8 cellular contexts compared by ENCODE assay signal in the genomic region with DNA sequence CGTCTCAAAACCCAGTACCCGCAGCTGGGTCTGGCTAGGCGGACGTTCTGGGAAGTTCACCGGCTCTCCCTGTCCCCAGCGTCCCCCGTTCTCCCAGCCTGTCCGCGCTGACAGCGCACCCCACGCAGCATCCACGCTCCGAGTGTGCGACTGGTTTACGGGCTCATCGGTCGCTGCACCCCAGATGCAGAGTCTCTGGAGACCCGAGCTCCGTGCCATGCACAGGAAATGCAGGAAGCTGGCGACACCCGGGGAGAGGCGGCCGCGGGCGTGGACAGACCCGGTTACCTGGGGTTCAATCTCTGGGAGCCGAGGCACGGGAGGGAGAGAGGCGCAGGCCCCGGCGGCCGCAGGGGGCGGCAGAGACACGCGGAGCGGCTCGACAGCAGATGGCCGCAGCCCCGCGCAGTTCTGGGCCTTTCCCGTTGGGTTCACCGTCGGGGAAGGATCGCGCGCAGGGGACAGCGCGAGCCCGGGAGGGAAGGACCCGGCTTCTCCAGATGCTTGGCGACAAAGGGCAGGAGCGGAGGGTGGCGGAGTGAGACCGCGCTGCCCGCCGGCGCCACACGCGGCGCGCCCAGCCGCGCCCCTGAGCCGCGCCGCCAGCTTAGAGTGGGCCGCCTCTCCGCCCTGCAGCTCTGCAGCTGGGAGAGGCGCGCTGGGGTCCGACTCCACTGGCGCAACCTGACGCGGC. TPM values are rescaled to one million over a fixed set of nuclear protein-coding genes. Genes with fewer than 3 reads are reported as not detected.
DNase-seq lines count a peak whose midpoint lies in the region; ATAC-seq, FAIRE-seq and TF ChIP-seq lines count a peak whose summit lies in the region.

No MANE protein-coding gene starts in this region.

- H3K9me3 ChIP-seq in A549: no peaks in the 10 kb centered on the region
- H3K9me3 ChIP-seq in right lobe of liver: no peaks in the 10 kb centered on the region

- peak; percentile 94 for ATAC-seq in A549
- ATAC-seq in GM18519 (IDR thresholded peaks at IDR 0.05; ENCODE audit: low FRiP score, unreplicated experiment): peak; percentile 61
- peak; percentile 73 for ATAC-seq in HG03045 (IDR thresholded peaks at IDR 0.05; ENCODE audit: unreplicated experiment)
- peak; percentile 67 to 80 (median 78) for ATAC-seq in right lobe of liver

- FAIRE-seq in A549 (lab: Jason Lieb, UNC): no peak

- peak; percentile 75 to 95 for DNase-seq in A549 (ENCODE audit: low read depth in 1 of 2, low spot score in 1 of 2)
- DNase-seq in NCI-H226: peak; percentile 55
- DNase-seq in activated CD4-positive, alpha-beta T cell treated with anti-CD3 and anti-CD28 coated beads for 48 hours: peak; percentile 80
- peak; percentile 40 for DNase-seq in dedifferentiated amniotic fluid mesenchymal stem cell (ENCODE audit: extremely low spot score)
- peak; percentile 85 to 86 (median 85) for DNase-seq in right lobe of liver
- DNase-seq in stimulated activated CD4-positive, alpha-beta T cell treated with anti-CD3 and anti-CD28 coated beads, Interleukin-4, amount 100 ng/mL, for 48 hours (ENCODE audit: low read depth in 2 of 2): peak; percentile 64 to 65

- 14% methylated on average over 44 of the region's 75 CpGs for WGBS in A549 (ENCODE audit: missing lambda C conversion rate)
- WGBS in right lobe of liver (ENCODE audit: insufficient coverage, low coverage, low lambda C conversion rate, missing lambda C conversion rate): 0% methylated on average over 10 of the region's 75 CpGs

- peaks cover 3% of the 10 kb centered on the region; the same call in 1 of the 3 replicates for H3K4me1 ChIP-seq in A549
- peaks cover 0 to 41% (median 10%) of the 10 kb centered on the region in 4 donors for H3K4me1 ChIP-seq in right lobe of liver

- TF ChIP-seq POLR2A in A549 (IDR thresholded peaks at IDR 0.05; ENCODE audit: low read length) (peak; percentile 37; the same call in 1 of the 2 replicates), right lobe of liver (IDR thresholded peaks at IDR 0.05) (no peak)

- H3K4me2 ChIP-seq in A549: peak overlapping the region; percentile 92

- TF ChIP-seq RAD21 in A549 (conservative IDR thresholded peaks at IDR 0.05 in 1 of 2, IDR thresholded peaks at IDR 0.05 in 1 of 2): peak; percentile 65 to 82; a peak in 4 of 5 replicates

- TF ChIP-seq EP300 in A549 (IDR thresholded peaks at IDR 0.05): no peak

- H3K4me3 ChIP-seq in A549 (peak overlapping the region; percentile 59), right lobe of liver (peak overlapping the region; percentile 66 to 92 (median 74))

- H3K36me3 ChIP-seq in right lobe of liver: peaks cover 0 to 15% (median 5%) of the 10 kb centered on the region in 4 donors

- H3K27ac ChIP-seq in A549 (peak overlapping the region; percentile 75 to 96), right lobe of liver (peak overlapping the region; percentile 94 to 96 (median 95))

- POLR2A ChIA-PET in A549 (lab: Yijun Ruan, JAX): interaction anchor here (0.9 to 1.2 kb wide), 2 partner anchors 10 to 36 kb away, joined by 4 to 5 read pairs; partner anchors contain the start of genes GDF9 and UQCRQ

- CTCF ChIA-PET in A549 (lab: Yijun Ruan, JAX): interaction anchor here (0.6 to 8.9 kb wide), 33 partner anchors 9 to 328 kb away, joined by 3 to 82 read pairs (median 5); partner anchors contain the start of genes CCNI2, GDF9, LEAP2 and SOWAHA

- H3K27me3 ChIP-seq in right lobe of liver: no peaks in the 10 kb centered on the region

- intact Hi-C loops in right lobe of liver (cut with DNase I): loop anchor here (5.0 to 10.0 kb wide), 2 partner anchors 37 to 55 kb away; partner anchors contain the start of genes GDF9 (in 1 of the 2) and UQCRQ (in 1 of the 2)

- TF ChIP-seq CTCF in A549 (IDR thresholded peaks at IDR 0.05): peak; percentile 69
- peak; percentile 79 to 89 (median 87) for TF ChIP-seq CTCF in right lobe of liver (IDR thresholded peaks at IDR 0.05)

TF ChIP-seq in A549, 52 proteins besides CTCF, POLR2A, EP300 and RAD21 (continues in another document):
- no peak for TF ChIP-seq FOSL2 (IDR thresholded peaks at IDR 0.05)
- no peak for TF ChIP-seq FOSL2 (CRISPR knock-in tag; IDR thresholded peaks at IDR 0.05)
- no peak for TF ChIP-seq ZFP36 (IDR thresholded peaks at IDR 0.05; ENCODE audit: borderline replicate concordance, partially characterized antibody)
- TF ChIP-seq MYC (IDR thresholded peaks at IDR 0.05; ENCODE audit: borderline replicate concordance, low read length): peak; percentile 83; the same call in 1 of the 2 replicates
- no peak; the same call in 1 of the 2 replicates for TF ChIP-seq E2F6 (IDR thresholded peaks at IDR 0.05; ENCODE audit: borderline replicate concordance, low read depth)
- TF ChIP-seq, protein P1, sequence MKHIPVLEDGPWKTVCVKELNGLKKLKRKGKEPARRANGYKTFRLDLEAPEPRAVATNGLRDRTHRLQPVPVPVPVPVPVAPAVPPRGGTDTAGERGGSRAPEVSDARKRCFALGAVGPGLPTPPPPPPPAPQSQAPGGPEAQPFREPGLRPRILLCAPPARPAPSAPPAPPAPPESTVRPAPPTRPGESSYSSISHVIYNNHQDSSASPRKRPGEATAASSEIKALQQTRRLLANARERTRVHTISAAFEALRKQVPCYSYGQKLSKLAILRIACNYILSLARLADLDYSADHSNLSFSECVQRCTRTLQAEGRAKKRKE (CRISPR knock-in tag; IDR thresholded peaks at IDR 0.05; ENCODE audit: low read depth): no peak
- TF ChIP-seq JUN (IDR thresholded peaks at IDR 0.05): peak in 1 of 2 experiments; percentile 31; a peak in 2 of 5 replicates
- no peak for TF ChIP-seq NPAS2 (CRISPR knock-in tag; IDR thresholded peaks at IDR 0.05; ENCODE audit: borderline replicate concordance)
- TF ChIP-seq ZNF302 (CRISPR knock-in tag; IDR thresholded peaks at IDR 0.05): no peak
- TF ChIP-seq MAFK (IDR thresholded peaks at IDR 0.05; ENCODE audit: partially characterized antibody): no peak
- peak; percentile 56 for TF ChIP-seq SMC3 (IDR thresholded peaks at IDR 0.05)
- no peak for TF ChIP-seq RCOR1 (IDR thresholded peaks at IDR 0.05; ENCODE audit: low read depth, low read length)
- TF ChIP-seq USF2 (IDR thresholded peaks at IDR 0.05): no peak
- no peak for TF ChIP-seq RFX5 (IDR thresholded peaks at IDR 0.05)
- no peak for TF ChIP-seq FOSB (CRISPR knock-in tag; IDR thresholded peaks at IDR 0.05)
- no peak for TF ChIP-seq HOXB13 (CRISPR knock-in tag; IDR thresholded peaks at IDR 0.05; ENCODE audit: low read depth)

RNA-seq across cellular contexts. Expression of gene SHROOM1, which starts 0.6 kb away (rescaled TPM):
- polyA plus RNA-seq in A549 (2011; rRNA removed) (3.5 and 4.5 TPM in 2 replicates), A549 (2017; fragmentation: RNase III; extraction: RNeasy Plus Mini Kit Qiagen cat#74134 plus additional on column Dnase treatment) (5.4 to 7.2 TPM (median 6.0 TPM) in 3 replicates)
- polyA plus RNA-seq in A549 (2012; cell fraction: cytosol; rRNA removed): 7.9 and 10.9 TPM in 2 replicates
- 23.3 and 37.8 TPM in 2 replicates for polyA plus RNA-seq in A549 (2012; cell fraction: nucleus; rRNA removed)
- 4.6 and 5.0 TPM in 2 replicates for polyA minus RNA-seq in A549 (2011; rRNA and poly(A)+ RNA removed)
- total RNA-seq in right lobe of liver: 10 to 100 TPM; 29.5 to 96.1 (median 77.4) TPM

RNA-seq across cellular contexts. Expression of gene SOWAHA, which starts 16.8 kb away (rescaled TPM):
- polyA plus RNA-seq in A549 (2011; rRNA removed): 0.07 and 0.10 TPM in 2 replicates
- polyA plus RNA-seq in A549 (2012; cell fraction: cytosol; rRNA removed): 0.09 and 0.19 TPM in 2 replicates
- polyA plus RNA-seq in A549 (2012; cell fraction: nucleus; rRNA removed): 0.05 and 0.18 TPM in 2 replicates
- polyA plus RNA-seq in A549 (2017; fragmentation: RNase III; extraction: RNeasy Plus Mini Kit Qiagen cat#74134 plus additional on column Dnase treatment): 0.03 to 0.08 TPM (median 0.06 TPM) in 3 replicates
- polyA minus RNA-seq in A549 (2011; rRNA and poly(A)+ RNA removed): 0.10 TPM in 1 of 2 replicates, not detected in the other
- total RNA-seq in right lobe of liver: 1 to 10 TPM in 5 of 6 experiments, under 1 TPM in 1; 0.95 to 4.7 (median 1.4) TPM

RNA-seq across cellular contexts. Expression of gene GDF9, which starts 36.4 kb away (rescaled TPM):
- polyA plus RNA-seq in A549 (2011; rRNA removed) (0.83 and 0.85 TPM in 2 replicates), A549 (2017; fragmentation: RNase III; extraction: RNeasy Plus Mini Kit Qiagen cat#74134 plus additional on column Dnase treatment) (0.25 to 0.49 TPM (median 0.37 TPM) in 3 replicates)
- 0.24 and 0.31 TPM in 2 replicates for polyA plus RNA-seq in A549 (2012; cell fraction: cytosol; rRNA removed)
- 0.28 and 0.54 TPM in 2 replicates for polyA plus RNA-seq in A549 (2012; cell fraction: nucleus; rRNA removed)
- polyA minus RNA-seq in A549 (2011; rRNA and poly(A)+ RNA removed): 0.25 and 0.34 TPM in 2 replicates
- total RNA-seq in right lobe of liver: under 1 TPM; 0.20 to 0.71 (median 0.48) TPM

RNA-seq across cellular contexts. Expression of gene UQCRQ, which starts 36.6 kb away (rescaled TPM):
- polyA plus RNA-seq in A549 (2011; rRNA removed) (497 and 500 TPM in 2 replicates), A549 (2017; fragmentation: RNase III; extraction: RNeasy Plus Mini Kit Qiagen cat#74134 plus additional on column Dnase treatment) (424 to 448 TPM (median 441 TPM) in 3 replicates)
- polyA plus RNA-seq in A549 (2012; cell fraction: cytosol; rRNA removed): 596 and 681 TPM in 2 replicates
- 231 and 239 TPM in 2 replicates for polyA plus RNA-seq in A549 (2012; cell fraction: nucleus; rRNA removed)
- polyA minus RNA-seq in A549 (2011; rRNA and poly(A)+ RNA removed): 25.3 and 26.6 TPM in 2 replicates
- total RNA-seq in right lobe of liver: 100 to 1,000 TPM; 488 to 702 (median 628) TPM

RNA-seq across cellular contexts. Expression of gene LEAP2, which starts 43.6 kb away (rescaled TPM):
- 4.1 and 4.8 TPM in 2 replicates for polyA plus RNA-seq in A549 (2011; rRNA removed)
- 0.76 and 0.95 TPM in 2 replicates for polyA plus RNA-seq in A549 (2012; cell fraction: cytosol; rRNA removed)
- polyA plus RNA-seq in A549 (2012; cell fraction: nucleus; rRNA removed): 2.8 and 3.7 TPM in 2 replicates
- 1.6 to 2.1 TPM (median 2.0 TPM) in 3 replicates for polyA plus RNA-seq in A549 (2017; fragmentation: RNase III; extraction: RNeasy Plus Mini Kit Qiagen cat#74134 plus additional on column Dnase treatment)
- 1.6 and 2.5 TPM in 2 replicates for polyA minus RNA-seq in A549 (2011; rRNA and poly(A)+ RNA removed)
- 100 to 1,000 TPM; 120 to 439 (median 214) TPM for total RNA-seq in right lobe of liver

Comparison
In these comparisons a context has a peak if more than half of its experiments do, and no peak if none do; other contexts are left out.
1. Peak in every context shown above with its lines: DNase-seq, ATAC-seq, H3K4me3 ChIP-seq and H3K27ac ChIP-seq.